In genomic region chr7:118194571-118194970, GRCh38 we compare ENCODE assay signal across 15 cellular contexts. TPM values are rescaled to one million over a fixed set of nuclear protein-coding genes. Genes with fewer than 3 reads are reported as not detected.
DNase-seq lines count a peak whose midpoint lies in the region; ATAC-seq and TF ChIP-seq lines count a peak whose summit lies in the region.
"Had no signal": no experiment of that assay in that cellular context is flagged by ENCODE, and none has a peak within 500 bp of the region (broad histone marks: within the 10 kb centered on the region; RNA-seq: fewer than 3 reads in every experiment).

No MANE protein-coding gene starts in this region.

- DNase-seq in cardiac muscle cell (ENCODE audit: low read depth in 1 of 2, low spot score in 1 of 2) = no peak
- no peak for DNase-seq in left cardiac atrium
- DNase-seq in naive thymus-derived CD4-positive, alpha-beta T cell = no peak
- DNase-seq in activated gamma-delta T cell (lab: John Stamatoyannopoulos, UW) = no peak
- DNase-seq in activated CD8-positive, alpha-beta T cell treated with anti-CD3 and anti-CD28 coated beads for 36 hours = no peak
- DNase-seq: BE2C; CD4-positive, alpha-beta memory T cell; DMS79; H7; KBM-7 had no signal

- H3K79me2 ChIP-seq in SU-DHL-6 (ENCODE audit: insufficient read depth, low read length) = peaks cover 21% of the 10 kb centered on the region

- H3F3A ChIP-seq in SU-DHL-6 (ENCODE audit: insufficient read depth) = peaks cover 80% of the 10 kb centered on the region

- H3K4me2 ChIP-seq in SU-DHL-6 (ENCODE audit: low read depth, low read length, poor library complexity, severe bottlenecking) = no peak overlapping the region
- H3K4me2 ChIP-seq: GM23338 had no signal

- H3K27ac ChIP-seq in cardiac muscle cell = peak overlapping the region; percentile 66
- H3K27ac ChIP-seq in SU-DHL-6 (ENCODE audit: low read depth, low read length) = peak overlapping the region; percentile 51
- H3K27ac ChIP-seq in naive thymus-derived CD4-positive, alpha-beta T cell (ENCODE audit: low read depth, low read length) = peak overlapping the region; percentile 1
- H3K27ac ChIP-seq: C4-2B had no signal

- H3K9ac ChIP-seq in SU-DHL-6 (ENCODE audit: low read length) = no peak overlapping the region

- H3K27ac Mint-ChIP-seq in naive thymus-derived CD4-positive, alpha-beta T cell = peak overlapping the region in 4 of 9 donors; percentile 5 to 45 (median 37)
- H3K27ac Mint-ChIP-seq in activated CD8-positive, alpha-beta T cell treated with anti-CD3 and anti-CD28 coated beads for 36 hours = no peak overlapping the region
- H3K27ac Mint-ChIP-seq: GM23338 had no signal

- H3K27me3 Mint-ChIP-seq in naive thymus-derived CD4-positive, alpha-beta T cell = no peaks in the 10 kb centered on the region
- H3K27me3 Mint-ChIP-seq in activated CD8-positive, alpha-beta T cell treated with anti-CD3 and anti-CD28 coated beads for 36 hours = no peaks in the 10 kb centered on the region
- H3K27me3 Mint-ChIP-seq: CD4-positive, alpha-beta memory T cell had no signal

- no peak for ATAC-seq in left cardiac atrium
- ATAC-seq in naive thymus-derived CD4-positive, alpha-beta T cell = no peak
- ATAC-seq in HG03108 (IDR thresholded peaks at IDR 0.05; ENCODE audit: unreplicated experiment) = no peak
- ATAC-seq in activated CD8-positive, alpha-beta T cell treated with anti-CD3 and anti-CD28 coated beads for 36 hours = no peak
- ATAC-seq: GM23338 had no signal

- no peaks in the 10 kb centered on the region for H3K27me3 ChIP-seq in cardiac muscle cell
- H3K27me3 ChIP-seq in SU-DHL-6 (ENCODE audit: low read length) = no peaks in the 10 kb centered on the region
- no peaks in the 10 kb centered on the region for H3K27me3 ChIP-seq in naive thymus-derived CD4-positive, alpha-beta T cell (ENCODE audit: control insufficient read depth in 2 of 2, insufficient read depth in 2 of 2, low read length in 2 of 2)
- H3K27me3 ChIP-seq: BE2C had no signal

- no peak overlapping the region for H3K4me3 Mint-ChIP-seq in naive thymus-derived CD4-positive, alpha-beta T cell
- H3K4me3 Mint-ChIP-seq in activated CD8-positive, alpha-beta T cell treated with anti-CD3 and anti-CD28 coated beads for 36 hours = no peak overlapping the region
- H3K4me3 Mint-ChIP-seq: CD4-positive, alpha-beta memory T cell; GM23338 had no signal

- H3K4me1 Mint-ChIP-seq in naive thymus-derived CD4-positive, alpha-beta T cell = peaks cover 0 to 16% (median 6%) of the 10 kb centered on the region in 7 donors
- H3K4me1 Mint-ChIP-seq in activated CD8-positive, alpha-beta T cell treated with anti-CD3 and anti-CD28 coated beads for 36 hours (ENCODE audit: low read depth) = peaks cover 4% of the 10 kb centered on the region
- H3K4me1 Mint-ChIP-seq: GM23338 had no signal

- no peak overlapping the region for H3K4me3 ChIP-seq in cardiac muscle cell
- H3K4me3 ChIP-seq in SU-DHL-6 (ENCODE audit: insufficient read depth, low read length, poor library complexity, severe bottlenecking) = no peak overlapping the region
- H3K4me3 ChIP-seq in naive thymus-derived CD4-positive, alpha-beta T cell (ENCODE audit: low read length) = no peak overlapping the region
- H3K4me3 ChIP-seq: GM12878, GM23338 had no signal

- peaks cover 0 to 1% (median 0%) of the 10 kb centered on the region in 11 donors for H3K9me3 Mint-ChIP-seq in naive thymus-derived CD4-positive, alpha-beta T cell
- no peaks in the 10 kb centered on the region for H3K9me3 Mint-ChIP-seq in activated CD8-positive, alpha-beta T cell treated with anti-CD3 and anti-CD28 coated beads for 36 hours
- H3K9me3 Mint-ChIP-seq: CD4-positive, alpha-beta memory T cell; GM23338 had no signal

- POLR2A ChIA-PET in naive thymus-derived CD4-positive, alpha-beta T cell (lab: Charles Lee) = no interaction called here
- POLR2A ChIA-PET in activated CD8-positive, alpha-beta T cell treated with anti-CD3 and anti-CD28 coated beads for 36 hours (lab: Charles Lee) = interaction anchor here (0.6 kb wide), 1 partner anchor 1310 kb away, joined by 3 read pairs; no protein-coding TSS in a partner anchor

- no peaks in the 10 kb centered on the region for H3K9me2 ChIP-seq in SU-DHL-6 (replicated peaks; ENCODE audit: insufficient read depth, low read length)

- H3K9me3 ChIP-seq in cardiac muscle cell (ENCODE audit: low read depth) (no peaks in the 10 kb centered on the region), SU-DHL-6 (ENCODE audit: insufficient read depth, low read length) (no peaks in the 10 kb centered on the region)
- no peaks in the 10 kb centered on the region for H3K9me3 ChIP-seq in naive thymus-derived CD4-positive, alpha-beta T cell (ENCODE audit: control insufficient read depth in 2 of 3, low read length in 3 of 3)
- H3K9me3 ChIP-seq: BE2C had no signal

- CTCF ChIA-PET in naive thymus-derived CD4-positive, alpha-beta T cell (lab: Charles Lee) = interaction anchor here (0.6 to 1.8 kb wide), 2 partner anchors 12 to 525 kb away, joined by 3 to 6 read pairs; no protein-coding TSS in a partner anchor
- CTCF ChIA-PET in activated CD8-positive, alpha-beta T cell treated with anti-CD3 and anti-CD28 coated beads for 36 hours (lab: Charles Lee) = interaction anchor here (1.1 to 2.6 kb wide), 7 partner anchors 9 to 443 kb away, joined by 3 to 13 read pairs (median 5); no protein-coding TSS in a partner anchor

- H4K20me1 ChIP-seq in SU-DHL-6 (ENCODE audit: low read depth, low read length) = peaks cover 32% of the 10 kb centered on the region

- H3K36me3 Mint-ChIP-seq in naive thymus-derived CD4-positive, alpha-beta T cell = peaks cover 0 to 8% (median 5%) of the 10 kb centered on the region in 5 donors
- H3K36me3 Mint-ChIP-seq in activated CD8-positive, alpha-beta T cell treated with anti-CD3 and anti-CD28 coated beads for 36 hours (ENCODE audit: low read depth) = peaks cover 13% of the 10 kb centered on the region

- H2AFZ ChIP-seq in SU-DHL-6 (ENCODE audit: low read depth, low read length, severe bottlenecking) = no peak overlapping the region
- H2AFZ ChIP-seq: GM23338 had no signal

- H3K36me3 ChIP-seq in cardiac muscle cell (peaks cover 37% of the 10 kb centered on the region), SU-DHL-6 (ENCODE audit: low read length) (peaks cover 44% of the 10 kb centered on the region)
- peaks cover 3 to 5% (median 4%) of the 10 kb centered on the region in 3 experiments for H3K36me3 ChIP-seq in naive thymus-derived CD4-positive, alpha-beta T cell (ENCODE audit: control insufficient read depth in 2 of 3, insufficient read depth in 3 of 3, low read length in 3 of 3)

- H3K4me1 ChIP-seq in cardiac muscle cell (ENCODE audit: low read depth) = no peaks in the 10 kb centered on the region
- no peaks in the 10 kb centered on the region for H3K4me1 ChIP-seq in naive thymus-derived CD4-positive, alpha-beta T cell (ENCODE audit: control insufficient read depth in 2 of 2, insufficient read depth in 2 of 2, low read length in 2 of 2)
- H3K4me1 ChIP-seq: BE2C had no signal

- intact Hi-C loops in left cardiac atrium (cut with DNase I) = no loop called here
- intact Hi-C loops in naive thymus-derived CD4-positive, alpha-beta T cell (cut with micrococcal nuclease) = no loop called here
- intact Hi-C loops in activated CD8-positive, alpha-beta T cell treated with anti-CD3 and anti-CD28 coated beads for 36 hours (cut with micrococcal nuclease) = no loop called here

- TF ChIP-seq CTCF in cardiac muscle cell (IDR thresholded peaks at IDR 0.05; ENCODE audit: low read depth, low read length) = no peak
- TF ChIP-seq CTCF in SU-DHL-6 (IDR thresholded peaks at IDR 0.05; ENCODE audit: insufficient read depth, low read length, poor library complexity, severe bottlenecking) = no peak
- TF ChIP-seq CTCF in activated CD8-positive, alpha-beta T cell treated with anti-CD3 and anti-CD28 coated beads for 36 hours (IDR thresholded peaks at IDR 0.05) = no peak

RNA-seq across cellular contexts. Expression of gene LSM8, which starts 10.6 kb away (rescaled TPM):
- total RNA-seq in cardiac muscle cell = 48.2 and 94.2 TPM in 2 replicates
- polyA plus RNA-seq in cardiac muscle cell = 81.8 and 84.5 TPM in 2 replicates
- 10 to 100 TPM; 22.1 to 22.6 TPM for total RNA-seq in left cardiac atrium
- total RNA-seq in naive thymus-derived CD4-positive, alpha-beta T cell = 10 to 100 TPM; 33.5 to 65.8 (median 50.3) TPM
- polyA plus RNA-seq in naive thymus-derived CD4-positive, alpha-beta T cell = 10 to 100 TPM; 29.8 to 43.9 TPM
- 10 to 100 TPM; 36.6 to 42.0 TPM for total RNA-seq in activated CD8-positive, alpha-beta T cell treated with anti-CD3 and anti-CD28 coated beads for 36 hours

RNA-seq across cellular contexts. Expression of gene ANKRD7, which starts 29.9 kb away (rescaled TPM):
- total RNA-seq in cardiac muscle cell = 0.80 TPM in 1 of 2 replicates, not detected in the other
- not detected in 2 replicates for polyA plus RNA-seq in cardiac muscle cell
- total RNA-seq in left cardiac atrium = 1 to 10 TPM in 1 of 2 donors, under 1 TPM in 1; 0.53 to 1.1 TPM
- total RNA-seq in naive thymus-derived CD4-positive, alpha-beta T cell = not detected
- 1 to 10 TPM in 1 of 2 donors, not detected in 1; 1.2 TPM for polyA plus RNA-seq in naive thymus-derived CD4-positive, alpha-beta T cell
- 1 to 10 TPM; 1.2 to 1.4 TPM for total RNA-seq in activated CD8-positive, alpha-beta T cell treated with anti-CD3 and anti-CD28 coated beads for 36 hours
- total RNA-seq: CD4-positive, alpha-beta memory T cell; H7 had no signal
- polyA plus RNA-seq: CD4-positive, alpha-beta memory T cell had no signal

Comparison
In these comparisons a context has a peak if more than half of its experiments do, and no peak if none do; other contexts are left out.
1. H3K27ac ChIP-seq: peak in every context shown above with its lines; median percentile 66 in cardiac muscle cell; 51 in SU-DHL-6; 1 in naive thymus-derived CD4-positive, alpha-beta T cell.